In genomic region chr3:33315826-33316225, GRCh38 we compare ENCODE assay signal across 17 cellular contexts. TPM values are rescaled to one million over a fixed set of nuclear protein-coding genes. Genes with fewer than 3 reads are reported as not detected.
DNase-seq lines count a peak whose midpoint lies in the region; ATAC-seq, FAIRE-seq and TF ChIP-seq lines count a peak whose summit lies in the region.
"Had no signal": no experiment of that assay in that cellular context is flagged by ENCODE, and none has a peak within 500 bp of the region (broad histone marks: within the 10 kb centered on the region; RNA-seq: fewer than 3 reads in every experiment).

No MANE protein-coding gene starts in this region.

- no peaks in the 10 kb centered on the region for H3K9me3 ChIP-seq in fibroblast of lung (ENCODE audit: control insufficient read depth, insufficient read depth, low read depth, low read length)
- H3K9me3 ChIP-seq: MG63 had no signal

- peak; percentile 10 for DNase-seq in H54 (ENCODE audit: insufficient read length, low spot score)
- DNase-seq in fibroblast of lung (ENCODE audit: low read depth in 2 of 2): peak; percentile 36 to 79
- DNase-seq in renal cortical epithelial cell (ENCODE audit: low read depth): peak; percentile 84
- DNase-seq in amygdala (lab: John Stamatoyannopoulos, UW): no peak
- DNase-seq in COLO668 (lab: John Stamatoyannopoulos, UW; ENCODE audit: unreplicated experiment): no peak
- DNase-seq in medulla oblongata (ENCODE audit: extremely low spot score): no peak
- DNase-seq in hepatic stellate cell (ENCODE audit: low spot score): no peak
- DNase-seq: activated CD4-positive, alpha-beta memory T cell treated with anti-CD3 and anti-CD28 coated beads for 36 hours; GDM1; hypothalamus; MG63; NCI-H2081; Right ventricle myocardium superior; stimulated activated naive CD4-positive, alpha-beta T cell had no signal

- H3K36me3 ChIP-seq in fibroblast of lung (ENCODE audit: control insufficient read depth, insufficient read depth, low read length): no peaks in the 10 kb centered on the region
- H3K36me3 ChIP-seq: cardiac muscle cell, MG63 had no signal

- H4K20me1 ChIP-seq in fibroblast of lung (ENCODE audit: control insufficient read depth, extremely low read depth, insufficient read depth, low read length): no peaks in the 10 kb centered on the region

- no peak for TF ChIP-seq CTCF in fibroblast of lung (conservative IDR thresholded peaks at IDR 0.05 in 1 of 2, IDR thresholded peaks at IDR 0.05 in 1 of 2; ENCODE audit: low read depth in 1 of 2, low read length in 2 of 2)

- TF ChIP-seq POLR2A in H54 (IDR thresholded peaks at IDR 0.05; ENCODE audit: low read depth, low read length): no peak

- H3K4me3 ChIP-seq in fibroblast of lung (replicated peaks in 1 of 4; ENCODE audit: control extremely low read depth in 1 of 4, insufficient read depth in 1 of 4, low read depth in 3 of 4, low read length in 4 of 4): no peak overlapping the region
- H3K4me3 ChIP-seq: cardiac muscle cell, MG63 had no signal

- no peaks in the 10 kb centered on the region for H3K27me3 ChIP-seq in fibroblast of lung (ENCODE audit: control insufficient read depth, insufficient read depth, low read length)
- H3K27me3 ChIP-seq: cardiac muscle cell, MG63 had no signal

- peaks cover 2% of the 10 kb centered on the region for H3K4me1 ChIP-seq in fibroblast of lung (ENCODE audit: control insufficient read depth, extremely low read depth, insufficient read depth, low read length)

- H3K9ac ChIP-seq in fibroblast of lung (ENCODE audit: insufficient read depth, low read length): no peak overlapping the region

- no peak overlapping the region for H3K4me2 ChIP-seq in fibroblast of lung (ENCODE audit: extremely low read depth, insufficient read depth, low read length)

- ATAC-seq in SK-N-SH treated with all-trans-retinoic acid at 6 μM for 48 hours: no peak

- no peak overlapping the region for H2AFZ ChIP-seq in fibroblast of lung (ENCODE audit: low read length)

- no peak overlapping the region for H3K27ac ChIP-seq in fibroblast of lung (ENCODE audit: insufficient read depth, low read length)
- H3K27ac ChIP-seq: cardiac muscle cell had no signal

- peak; percentile 82 for FAIRE-seq in H54 (lab: Jason Lieb, UNC)
- FAIRE-seq: H1 had no signal

- no peaks in the 10 kb centered on the region for H3K79me2 ChIP-seq in fibroblast of lung (ENCODE audit: control insufficient read depth, insufficient read depth, low read length)

TF ChIP-seq in SK-N-SH treated with all-trans-retinoic acid at 6 μM for 48 hours, 23 proteins besides CTCF, POLR2A, EP300 and RAD21:
- TF ChIP-seq ISL1 (CRISPR knock-in tag; IDR thresholded peaks at IDR 0.05): peak; percentile 34; the same call in 1 of the 2 replicates
- TF ChIP-seq TOX (CRISPR knock-in tag; IDR thresholded peaks at IDR 0.05; ENCODE audit: borderline replicate concordance): no peak
- TF ChIP-seq ARNTL (CRISPR knock-in tag; IDR thresholded peaks at IDR 0.05; ENCODE audit: borderline replicate concordance, low read depth): no peak

RNA-seq across cellular contexts. Expression of gene FBXL2, which starts 38.6 kb away (rescaled TPM):
- total RNA-seq in fibroblast of lung (8.7 and 16.2 TPM in 2 replicates), renal cortical epithelial cell (22.6 and 38.1 TPM in 2 replicates)
- 16.0 and 26.5 TPM in 2 replicates for polyA plus RNA-seq in fibroblast of lung
- polyA plus RNA-seq in fibroblast of lung (2012): 8.4 and 13.3 TPM in 2 replicates
- polyA minus RNA-seq in fibroblast of lung (ENCODE audit: low replicate concordance): 24.4 and 25.7 TPM in 2 replicates
- total RNA-seq: activated CD4-positive, alpha-beta memory T cell treated with anti-CD3 and anti-CD28 coated beads for 36 hours had no signal

Comparison
In these comparisons a context has a peak if more than half of its experiments do, and no peak if none do; other contexts are left out.
1. DNase-seq: peak in H54 (single experiment), fibroblast of lung (2 of 2) and renal cortical epithelial cell (single experiment); none in amygdala (0 of 56), COLO668 (single experiment), medulla oblongata (single experiment) and hepatic stellate cell (single experiment).